13 cellular contexts compared by ENCODE assay signal in genomic region chr6:170039156-170040114, GRCh38.
"Had no signal": no experiment of that assay in that cellular context is flagged by ENCODE, and none has a peak within 500 bp of the region (broad histone marks: within the 10 kb centered on the region; RNA-seq: fewer than 3 reads in every experiment).

No MANE protein-coding gene starts in this region.

- H3K27ac ChIP-seq: neutrophil had no signal

- DNase-seq: activated CD4-positive, alpha-beta T cell treated with anti-CD3 and anti-CD28 coated beads, Interleukin-2, amount 50 U/mL, for 4 hours; activated CD8-positive, alpha-beta memory T cell treated with anti-CD3 and anti-CD28 coated beads, Interleukin-2, amount 10 ng/mL, durations not matched to agents 7 days and 5 days; activated T-cell treated with anti-CD3 and anti-CD28 coated beads, Interleukin-2, amount 50 U/mL, for 4 hours; dermis blood vessel endothelial cell; endodermal cell; erythroblast; hypothalamus; stimulated activated CD4-positive, alpha-beta T cell treated with anti-CD3 and anti-CD28 coated beads, Interleukin-1b, Interleukin-23, amount 100 ng/mL, for 48 hours; stimulated activated naive B cell treated with anti-CD40 and anti-IgM and Interleukin-4, amounts not matched to agents 10 μg/mL and 1 μg/mL and 100 μg/mL, for 72 hours; substantia nigra had no signal

- H3K9me3 ChIP-seq: neutrophil had no signal

- H3K4me1 Mint-ChIP-seq: activated CD8-positive, alpha-beta memory T cell treated with anti-CD3 and anti-CD28 coated beads, Interleukin-2, amount 10 ng/mL, durations not matched to agents 7 days and 5 days; central memory CD8-positive, alpha-beta T cell; stimulated activated naive B cell treated with anti-CD40 and anti-IgM and Interleukin-4, amounts not matched to agents 10 μg/mL and 1 μg/mL and 100 μg/mL, for 72 hours had no signal

- H3K36me3 Mint-ChIP-seq: activated CD8-positive, alpha-beta memory T cell treated with anti-CD3 and anti-CD28 coated beads, Interleukin-2, amount 10 ng/mL, durations not matched to agents 7 days and 5 days; stimulated activated naive B cell treated with anti-CD40 and anti-IgM and Interleukin-4, amounts not matched to agents 10 μg/mL and 1 μg/mL and 100 μg/mL, for 72 hours; type B pancreatic cell had no signal

- H3K27me3 ChIP-seq: neutrophil had no signal

- H3K36me3 ChIP-seq: neutrophil had no signal

- ATAC-seq: activated CD8-positive, alpha-beta memory T cell treated with anti-CD3 and anti-CD28 coated beads, Interleukin-2, amount 10 ng/mL, durations not matched to agents 7 days and 5 days; activated T-cell treated with anti-CD3 and anti-CD28 coated beads, Interleukin-2, amount 50 U/mL, for 4 hours; stimulated activated naive B cell treated with anti-CD40 and anti-IgM and Interleukin-4, amounts not matched to agents 10 μg/mL and 1 μg/mL and 100 μg/mL, for 72 hours had no signal

- H3K27ac Mint-ChIP-seq: activated CD8-positive, alpha-beta memory T cell treated with anti-CD3 and anti-CD28 coated beads, Interleukin-2, amount 10 ng/mL, durations not matched to agents 7 days and 5 days; endodermal cell; stimulated activated naive B cell treated with anti-CD40 and anti-IgM and Interleukin-4, amounts not matched to agents 10 μg/mL and 1 μg/mL and 100 μg/mL, for 72 hours; type B pancreatic cell had no signal

- H3K9me3 Mint-ChIP-seq: type B pancreatic cell had no signal

- H3K4me3 Mint-ChIP-seq: activated CD8-positive, alpha-beta memory T cell treated with anti-CD3 and anti-CD28 coated beads, Interleukin-2, amount 10 ng/mL, durations not matched to agents 7 days and 5 days; activated T-cell treated with anti-CD3 and anti-CD28 coated beads, Interleukin-2, amount 50 U/mL, for 4 hours; central memory CD8-positive, alpha-beta T cell; endodermal cell; stimulated activated naive B cell treated with anti-CD40 and anti-IgM and Interleukin-4, amounts not matched to agents 10 μg/mL and 1 μg/mL and 100 μg/mL, for 72 hours; type B pancreatic cell had no signal
